9 cellular contexts compared by ENCODE assay signal in the genomic region with DNA sequence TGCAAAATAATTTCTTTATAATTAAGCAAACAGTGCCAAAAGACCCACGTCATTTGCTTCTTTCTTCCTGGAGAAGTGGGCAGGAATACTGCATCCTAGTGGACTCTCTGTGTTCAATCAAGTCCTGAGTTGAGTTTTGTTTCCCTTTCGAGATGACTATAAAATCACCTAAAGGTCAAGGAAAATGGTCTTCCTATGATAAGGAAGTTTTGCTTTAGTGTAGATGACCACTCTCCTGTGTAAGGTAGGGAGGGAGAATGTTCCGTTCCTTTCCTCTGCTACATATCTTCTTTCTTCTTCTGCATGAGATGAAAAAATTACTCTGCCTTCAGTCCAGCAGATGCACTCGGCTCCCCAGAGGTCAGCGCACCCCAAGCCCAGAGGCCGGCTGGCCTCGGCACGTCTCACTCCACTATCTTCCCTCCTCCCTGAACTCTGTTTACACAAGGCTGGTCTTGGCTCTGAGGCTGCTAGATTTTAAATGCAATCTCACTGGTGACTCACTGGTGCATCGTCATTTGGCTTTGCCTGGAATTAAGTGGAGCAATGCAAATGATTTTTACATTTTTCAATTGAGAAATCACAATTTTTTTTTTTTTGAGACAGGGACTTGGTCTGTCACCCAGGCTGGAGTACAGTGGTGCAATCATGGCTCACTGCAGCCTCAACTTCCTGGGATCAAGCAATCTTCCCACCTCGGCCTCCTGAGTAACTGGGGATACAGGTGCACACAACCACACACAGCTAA. TPM values are rescaled to one million over a fixed set of nuclear protein-coding genes. Genes with fewer than 3 reads are reported as not detected.
DNase-seq lines count a peak whose midpoint lies in the region; FAIRE-seq and TF ChIP-seq lines count a peak whose summit lies in the region.
"Had no signal": no experiment of that assay in that cellular context is flagged by ENCODE, and none has a peak within 500 bp of the region (broad histone marks: within the 10 kb centered on the region; RNA-seq: fewer than 3 reads in every experiment).

No MANE protein-coding gene starts in this region.

- DNase-seq in ACHN, result peak; percentile 73
- DNase-seq in MV-4-11 (lab: John Stamatoyannopoulos, UW), result peak; percentile 63
- DNase-seq in dermis blood vessel endothelial cell, result peak; percentile 62
- peak; percentile 89 for DNase-seq in mesenteric fat pad (ENCODE audit: low spot score)
- DNase-seq in NCI-H524 (lab: John Stamatoyannopoulos, UW), result no peak
- no peak for DNase-seq in SKM-1 (lab: John Stamatoyannopoulos, UW; ENCODE audit: unreplicated experiment)
- DNase-seq in epidermal melanocyte (ENCODE audit: insufficient read length, low spot score), result no peak
- DNase-seq in GM12891 (ENCODE audit: insufficient read length, low spot score), result no peak
- DNase-seq: activated CD8-positive, alpha-beta memory T cell treated with anti-CD3 and anti-CD28 coated beads, Interleukin-2, amount 10 ng/mL, durations not matched to agents 7 days and 5 days had no signal

- TF ChIP-seq POLR2A in GM12891 (IDR thresholded peaks at IDR 0.05; ENCODE audit: low read depth, low read length), result no peak

- FAIRE-seq in GM12891 (lab: Jason Lieb, UNC), result no peak

- in situ Hi-C loops in ACHN (cut with HindIII; ENCODE audit: low pct_ligation_motif_present, low pct_unique_long_range_greater_than_20kb, low sequenced_read_pairs), result no loop called here

TF ChIP-seq in GM12891, 5 proteins besides CTCF, POLR2A, EP300 and RAD21:
- TF ChIP-seq POU2F2 (IDR thresholded peaks at IDR 0.05; ENCODE audit: low read depth, low read length) (no peak), SPI1 (IDR thresholded peaks at IDR 0.05; ENCODE audit: low read depth, low read length) (no peak), TAF1 (IDR thresholded peaks at IDR 0.05; ENCODE audit: low read depth, low read length) (no peak), PAX5 (IDR thresholded peaks at IDR 0.05; ENCODE audit: insufficient read depth, low read length, severe bottlenecking) (no peak), POLR2AphosphoS5 (IDR thresholded peaks at IDR 0.05; ENCODE audit: low read depth, low read length) (no peak)

RNA-seq across cellular contexts. Expression of gene VDAC2, which starts 18.6 kb away (rescaled TPM):
- total RNA-seq in dermis blood vessel endothelial cell, result 174 and 191 TPM in 2 replicates
- total RNA-seq in mesenteric fat pad, result 164 TPM
- polyA plus RNA-seq in GM12891 (2012; ENCODE audit: low read depth, missing spikeins), result 176 TPM

RNA-seq across cellular contexts. Expression of gene COMTD1, which starts 43.8 kb away (rescaled TPM):
- total RNA-seq in dermis blood vessel endothelial cell (15.9 and 23.0 TPM in 2 replicates), mesenteric fat pad (19.6 TPM)
- 18.9 TPM for polyA plus RNA-seq in GM12891 (2012; ENCODE audit: low read depth, missing spikeins)

Comparison
In these comparisons a context has a peak if more than half of its experiments do, and no peak if none do; other contexts are left out.
1. DNase-seq: peak in ACHN (single experiment), MV-4-11 (single experiment), dermis blood vessel endothelial cell (single experiment) and mesenteric fat pad (single experiment); none in NCI-H524 (0 of 2), SKM-1 (single experiment), epidermal melanocyte (single experiment) and GM12891 (single experiment).